16 cellular contexts compared by ENCODE assay signal in the genomic region with DNA sequence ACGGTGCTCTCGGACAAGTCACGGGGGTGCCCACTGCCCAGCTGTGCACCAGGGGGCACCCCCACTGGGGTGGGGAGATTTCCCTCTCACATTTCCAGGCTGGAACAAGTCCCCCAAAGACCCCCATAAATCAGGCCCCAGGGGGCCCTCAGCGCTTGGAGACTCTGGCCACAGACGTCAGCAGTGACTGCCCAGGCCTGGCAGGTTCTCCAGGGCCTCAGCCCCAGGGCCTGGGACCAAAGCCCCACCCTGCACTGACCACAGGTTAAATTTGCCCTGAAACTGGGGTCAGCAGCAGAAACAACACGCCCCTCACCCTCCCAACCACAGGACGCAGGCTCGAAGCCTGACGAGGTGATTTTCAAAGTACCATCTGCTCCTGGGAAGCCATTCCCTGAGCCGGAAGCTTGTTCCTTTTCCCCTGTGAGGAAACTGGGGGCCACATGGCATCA. TPM values are rescaled to one million over a fixed set of nuclear protein-coding genes. Genes with fewer than 3 reads are reported as not detected.
A peak's percentile ranks its signal among the peaks of the same experiment; 100 is the strongest.
DNase-seq lines count a peak whose midpoint lies in the region; ATAC-seq and TF ChIP-seq lines count a peak whose summit lies in the region.
"Had no signal": no experiment of that assay in that cellular context is flagged by ENCODE, and none has a peak within 500 bp of the region (broad histone marks: within the 10 kb centered on the region; RNA-seq: fewer than 3 reads in every experiment).

No MANE protein-coding gene starts in this region.

- CTCF ChIA-PET in GM10248 (lab: Yijun Ruan, JAX): interaction anchor here (4.3 kb wide), 1 partner anchor 17 kb away, joined by 24 read pairs; a partner anchor contains a TSS

- WGBS in heart left ventricle, 4 donors: 86 to 95% (median 94%) methylated on average over 9 to 10 of the region's 10 CpGs
- 91 to 93% methylated on average over 6 to 9 of the region's 10 CpGs for WGBS in lower leg skin, 2 donors

- DNase-seq in left ventricle myocardium inferior (no peak), heart left ventricle (no peak), WERI-Rb-1 (peak; percentile 73), lower leg skin (ENCODE audit: low spot score in 2 of 2) (peak; percentile 11 to 79), vagina (ENCODE audit: extremely low spot score in 2 of 2) (no peak), GM10248 (ENCODE audit: extremely low spot score) (no peak), ACHN (no peak)
- DNase-seq: activated CD4-positive, alpha-beta T cell treated with anti-CD3 and anti-CD28 coated beads, Interleukin-2, amount 50 U/mL, for 48 hours; caudate nucleus; COR-L47; effector memory CD4-positive, alpha-beta T cell; NCI-H510A treated with DMSO at 0.1 percent for 48 hours had no signal

- H3K27me3 ChIP-seq in left ventricle myocardium inferior (ENCODE audit: low read depth) (no peaks in the 10 kb centered on the region), heart left ventricle (no peaks in the 10 kb centered on the region), WERI-Rb-1 (ENCODE audit: insufficient read depth, low read depth, severe bottlenecking) (no peaks in the 10 kb centered on the region), vagina (no peaks in the 10 kb centered on the region)

- H3K36me3 ChIP-seq in left ventricle myocardium inferior (no peaks in the 10 kb centered on the region), heart left ventricle (no peaks in the 10 kb centered on the region), WERI-Rb-1 (no peaks in the 10 kb centered on the region), vagina (no peaks in the 10 kb centered on the region)

- ATAC-seq in heart left ventricle (no peak), GM19395 (IDR thresholded peaks at IDR 0.05; ENCODE audit: unreplicated experiment) (no peak)
- ATAC-seq: activated T-helper 17 cell treated with anti-CD3 and anti-CD28 coated beads, Interleukin-2, amount 50 U/mL, for 72 hours; left colon; natural killer cell treated with Interleukin-12 subunit alpha and Interleukin-12 subunit beta and Interleukin-15 and Interleukin-18, amount 100 ng/mL, for 72 hours had no signal

- in situ Hi-C loops in ACHN (cut with HindIII; ENCODE audit: low pct_ligation_motif_present, low pct_unique_long_range_greater_than_20kb, low sequenced_read_pairs): no loop called here

- H3K27ac ChIP-seq in left ventricle myocardium inferior (replicated peaks) (peak overlapping the region; percentile 63), heart left ventricle (peak overlapping the region in 3 of 12 donors; percentile 34 to 75 (median 55)), WERI-Rb-1 (peak overlapping the region; percentile 79), vagina (peak overlapping the region; percentile 75)

- H3K4me3 ChIP-seq in left ventricle myocardium inferior (no peak overlapping the region), heart left ventricle (no peak overlapping the region), WERI-Rb-1 (ENCODE audit: low read depth, low read length) (no peak overlapping the region), lower leg skin (ENCODE audit: low read depth, poor library complexity, severe bottlenecking) (no peak overlapping the region), vagina (no peak overlapping the region)

- TF ChIP-seq POLR2A in heart left ventricle (IDR thresholded peaks at IDR 0.05) (no peak), lower leg skin (IDR thresholded peaks at IDR 0.05) (no peak), vagina (IDR thresholded peaks at IDR 0.05) (no peak)

- TF ChIP-seq CTCF in left ventricle myocardium inferior (IDR thresholded peaks at IDR 0.05; ENCODE audit: borderline replicate concordance): no peak
- TF ChIP-seq CTCF in heart left ventricle (IDR thresholded peaks at IDR 0.05): no peak
- no peak for TF ChIP-seq CTCF in WERI-Rb-1 (IDR thresholded peaks at IDR 0.05; ENCODE audit: low read depth, low read length)
- TF ChIP-seq CTCF in lower leg skin (IDR thresholded peaks at IDR 0.05): no peak
- no peak for TF ChIP-seq CTCF in vagina (IDR thresholded peaks at IDR 0.05)
- TF ChIP-seq CTCF in GM10248 (IDR thresholded peaks at IDR 0.05; ENCODE audit: control extremely low read depth, extremely low read depth, low read depth, missing control alignments): no peak

- H3K4me1 ChIP-seq in left ventricle myocardium inferior: peaks cover 33% of the 10 kb centered on the region
- H3K4me1 ChIP-seq in heart left ventricle: peaks cover 0 to 21% (median 9%) of the 10 kb centered on the region in 12 donors
- H3K4me1 ChIP-seq in vagina: peaks cover 54% of the 10 kb centered on the region

- H3K9me3 ChIP-seq in left ventricle myocardium inferior (replicated peaks) (no peaks in the 10 kb centered on the region), heart left ventricle (no peaks in the 10 kb centered on the region), WERI-Rb-1 (ENCODE audit: severe bottlenecking) (no peaks in the 10 kb centered on the region), vagina (no peaks in the 10 kb centered on the region)

- intact Hi-C loops in left ventricle myocardium inferior (cut with micrococcal nuclease) (loop anchor here (10.0 kb wide), 1 partner anchor 139 kb away; no protein-coding TSS in a partner anchor), heart left ventricle (cut with DNase I) (loop anchor here in 9 of 10 donors (5.0 to 10.0 kb wide), 9 partner anchors 69 to 252 kb away; no protein-coding TSS in a partner anchor), lower leg skin (cut with DNase I; ENCODE audit: low total_unique reads) (loop anchor here (10.0 kb wide), 1 partner anchor 149 kb away; no protein-coding TSS in a partner anchor), vagina (cut with DNase I) (loop anchor here (10.0 kb wide), 1 partner anchor 49 kb away; no protein-coding TSS in a partner anchor)

- POLR2A ChIA-PET in GM10248 (lab: Yijun Ruan, JAX): no interaction called here

RNA-seq across cellular contexts. Expression of a gene that starts 17.0 kb away (rescaled TPM):
- total RNA-seq in left ventricle myocardium inferior (2.3 TPM), heart left ventricle (1 to 10 TPM; 2.1 to 8.6 (median 5.5) TPM), lower leg skin (10 to 100 TPM in 3 of 4 donors, 1 to 10 TPM in 1; 9.7 to 30.1 (median 17.7) TPM), vagina (14.5 TPM)
- polyA plus RNA-seq in heart left ventricle: 1 to 10 TPM; 1.9 to 4.8 TPM

Comparison
In these comparisons a context has a peak if more than half of its experiments do, and no peak if none do; other contexts are left out.
1. DNase-seq: peak in WERI-Rb-1 (single experiment) and lower leg skin (2 of 2); none in left ventricle myocardium inferior (single experiment), heart left ventricle (0 of 5), vagina (0 of 2), GM10248 (single experiment) and ACHN (single experiment).